ENCODE assay signal across 7 cellular contexts in the genomic region with DNA sequence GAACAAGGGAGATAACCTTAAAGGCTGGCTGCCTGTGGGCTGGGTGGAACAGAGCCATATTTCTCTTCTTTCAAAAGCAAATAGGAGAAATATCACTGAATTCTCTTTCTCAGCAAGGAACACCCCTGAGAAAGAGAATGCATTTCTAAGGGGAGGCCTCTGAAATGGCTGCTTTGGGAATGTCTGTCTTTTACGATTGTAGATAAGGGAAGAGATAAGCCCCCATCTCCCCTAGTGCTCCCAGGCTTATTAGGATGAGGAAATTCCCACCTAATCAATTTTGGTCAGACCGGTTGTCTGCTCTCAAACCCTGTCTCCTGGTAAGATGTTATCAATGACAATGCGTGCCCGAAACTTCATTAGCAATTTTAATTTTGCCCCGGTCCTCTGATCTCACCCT.
A peak's percentile ranks its signal among the peaks of the same experiment; 100 is the strongest.
DNase-seq lines count a peak whose midpoint lies in the region; ATAC-seq and TF ChIP-seq lines count a peak whose summit lies in the region.
"Not testable (repeated sequence)": the region's sequence is repeated elsewhere in the genome, so short reads cannot be mapped to it uniquely, and the experiment has no call there.

No MANE protein-coding gene starts in this region.

- not testable (repeated sequence) for H4K8ac ChIP-seq in H9 (replicated peaks; ENCODE audit: insufficient read length, low read depth, low read length); mesendoderm (ENCODE audit: low read depth, low read length)

- H3F3A ChIP-seq in GM23338 (replicated peaks; ENCODE audit: low read depth), result not testable (repeated sequence)

- not testable (repeated sequence) for H3K18ac ChIP-seq in H9 (ENCODE audit: insufficient read length, low read depth, low read length); mesendoderm (ENCODE audit: low read length)

- peaks cover 19% of the 10 kb centered on the region for H3K79me2 ChIP-seq in GM23338 (replicated peaks; ENCODE audit: insufficient read depth)
- H3K79me2 ChIP-seq in H9 (ENCODE audit: insufficient read depth, low read length); mesendoderm (ENCODE audit: control insufficient read depth, insufficient read depth, low read length): not testable (repeated sequence)

- H3K4me2 ChIP-seq in GM23338; H9 (ENCODE audit: insufficient read depth, insufficient read length, low read length); mesendoderm (ENCODE audit: low read length): not testable (repeated sequence)

- not testable (repeated sequence) for H3K4me1 ChIP-seq in GM23338 (ENCODE audit: insufficient read depth); H9 (ENCODE audit: insufficient read depth, low read length); NT2/D1 (ENCODE audit: insufficient read depth, insufficient read length); mesendoderm (ENCODE audit: control insufficient read depth, low read depth, low read length)
- H3K4me1 ChIP-seq in HUES48 (ENCODE audit: control insufficient read depth, insufficient read depth, low read length), result peaks cover 24% of the 10 kb centered on the region
- H3K4me1 ChIP-seq in HUES64 (ENCODE audit: insufficient read depth, low read length), result peaks cover 15% of the 10 kb centered on the region; the same call in 1 of the 2 replicates

- DNase-seq in GM23338 (ENCODE audit: low spot score) (peak; percentile 29), NT2/D1 (ENCODE audit: low read depth, low spot score) (peak; percentile 15), mesendoderm (peak; percentile 53)
- not testable (repeated sequence) for DNase-seq in H9; WTC11 (ENCODE audit: low spot score)

- POLR2A ChIA-PET in WTC11 (lab: Charles Lee), result not testable (repeated sequence)

- not testable (repeated sequence) for H2BK12ac ChIP-seq in H9 (ENCODE audit: insufficient read length, low read depth, low read length)

- not testable (repeated sequence) for H2AK5ac ChIP-seq in H9 (ENCODE audit: insufficient read length, low read length); mesendoderm (ENCODE audit: low read length)

- H3K23ac ChIP-seq in H9 (ENCODE audit: insufficient read length, low read depth, low read length); mesendoderm (ENCODE audit: low read length): not testable (repeated sequence)

- CTCF ChIA-PET in WTC11 (lab: Charles Lee), result not testable (repeated sequence)

- H3K23me2 ChIP-seq in H9 (ENCODE audit: insufficient read length, low read depth, low read length, poor library complexity, severe bottlenecking), result not testable (repeated sequence)

- H3K27ac ChIP-seq in GM23338 (ENCODE audit: low read depth) (peak overlapping the region; percentile 45; the same call in 1 of the 2 replicates), HUES48 (ENCODE audit: low read depth, low read length) (peak overlapping the region; percentile 81), HUES64 (ENCODE audit: low read depth, low read length) (peak overlapping the region; percentile 63; the same call in 1 of the 2 replicates)
- not testable (repeated sequence) for H3K27ac ChIP-seq in H9 (ENCODE audit: insufficient read length, low read depth, low read length); mesendoderm (ENCODE audit: low read depth, low read length)

- not testable (repeated sequence) for H3K27me3 Mint-ChIP-seq in GM23338 (ENCODE audit: insufficient read depth, low read depth, poor library complexity); H9 (ENCODE audit: low read depth); WTC11 (ENCODE audit: low read depth)

- H3K36me3 ChIP-seq in GM23338 (ENCODE audit: insufficient read depth); HUES48 (ENCODE audit: control insufficient read depth, insufficient read depth, low read length); HUES64 (ENCODE audit: insufficient read depth, low read length); NT2/D1 (ENCODE audit: insufficient read depth, insufficient read length, low read length); mesendoderm (ENCODE audit: control insufficient read depth, insufficient read depth, low read length): not testable (repeated sequence)

- H3K9me3 ChIP-seq in H9 (ENCODE audit: control insufficient read depth, low read depth, low read length); HUES48 (ENCODE audit: control insufficient read depth, insufficient read depth, low read length); HUES64 (ENCODE audit: insufficient read depth, low read depth, low read length); NT2/D1 (ENCODE audit: insufficient read depth, low read length): not testable (repeated sequence)

- not testable (repeated sequence) for H3K56ac ChIP-seq in H9 (ENCODE audit: insufficient read length, low read depth, low read length); mesendoderm (ENCODE audit: low read length)

- not testable (repeated sequence) for H2BK120ac ChIP-seq in H9 (ENCODE audit: low read depth, low read length, poor library complexity, severe bottlenecking); mesendoderm (ENCODE audit: low read depth, low read length)

- H3K4ac ChIP-seq in H9 (ENCODE audit: low read depth, low read length); mesendoderm (ENCODE audit: low read depth, low read length): not testable (repeated sequence)

- H3K4me3 ChIP-seq in GM23338; HUES48 (ENCODE audit: low read depth, low read length); HUES64 (ENCODE audit: low read length); NT2/D1 (ENCODE audit: insufficient read length, low read depth); mesendoderm (ENCODE audit: low read length): not testable (repeated sequence)

- not testable (repeated sequence) for H3K27me3 ChIP-seq in GM23338 (ENCODE audit: insufficient read depth); H9 (ENCODE audit: insufficient read depth, low read length); HUES48 (ENCODE audit: control insufficient read depth, insufficient read depth, low read length); HUES64 (ENCODE audit: insufficient read depth, low read length); NT2/D1 (ENCODE audit: insufficient read depth, insufficient read length); mesendoderm (ENCODE audit: insufficient read depth, low read length, poor library complexity)

- WGBS in H9 (ENCODE audit: extremely low coverage, insufficient read length, low lambda C conversion rate), result no CpG with 5 or more reads among the region's 5 CpGs
- WGBS in HUES64, result 61% methylated on average over 5 of the region's 5 CpGs
- WGBS in mesendoderm (ENCODE audit: extremely low coverage, insufficient coverage, low lambda C conversion rate), result no CpG with 5 or more reads among the region's 5 CpGs

- H2AFZ ChIP-seq in GM23338; H9 (ENCODE audit: low read length): not testable (repeated sequence)

- H3K14ac ChIP-seq in H9 (ENCODE audit: insufficient read depth, low read length), result not testable (repeated sequence)

- H3T11ph ChIP-seq in H9 (ENCODE audit: low read length), result not testable (repeated sequence)

- H3K27ac Mint-ChIP-seq in GM23338 (peak overlapping the region; percentile 95), H9 (peak overlapping the region; percentile 30 to 99 (median 87); a peak in 6 of 7 replicates), WTC11 (peak overlapping the region; percentile 63)

- not testable (repeated sequence) for TF ChIP-seq CTCF in GM23338 (conservative IDR thresholded peaks at IDR 0.05; ENCODE audit: low read depth in 2 of 2); H9 (conservative IDR thresholded peaks at IDR 0.05); WTC11 (IDR thresholded peaks at IDR 0.05)

- H3K79me1 ChIP-seq in H9 (ENCODE audit: insufficient read depth, low read depth, low read length, poor library complexity, severe bottlenecking); mesendoderm (ENCODE audit: low read length): not testable (repeated sequence)

- ATAC-seq in GM23338, result peak; percentile 61
- not testable (repeated sequence) for ATAC-seq in WTC11

- H2BK5ac ChIP-seq in H9 (ENCODE audit: insufficient read length, low read length); mesendoderm (ENCODE audit: low read length): not testable (repeated sequence)

- peaks cover 66% of the 10 kb centered on the region for H3K4me1 Mint-ChIP-seq in GM23338
- peaks cover 35 to 62% of the 10 kb centered on the region in 2 experiments for H3K4me1 Mint-ChIP-seq in H9
- peaks cover 21% of the 10 kb centered on the region for H3K4me1 Mint-ChIP-seq in WTC11

- not testable (repeated sequence) for H4K5ac ChIP-seq in H9 (ENCODE audit: insufficient read length, low read depth, low read length); mesendoderm (ENCODE audit: low read length)

- not testable (repeated sequence) for H4K20me1 ChIP-seq in GM23338 (replicated peaks; ENCODE audit: insufficient read depth); H9 (ENCODE audit: control insufficient read depth, insufficient read depth, insufficient read length)

- not testable (repeated sequence) for H2BK20ac ChIP-seq in H9 (ENCODE audit: low read depth, low read length, poor library complexity, severe bottlenecking)

- peaks cover 26% of the 10 kb centered on the region; the same call in 2 of the 3 replicates for H3K36me3 Mint-ChIP-seq in GM23338 (ENCODE audit: low read depth)
- peaks cover 19 to 24% (median 22%) of the 10 kb centered on the region in 3 experiments for H3K36me3 Mint-ChIP-seq in H9 (ENCODE audit: insufficient read depth in 1 of 3, low read depth in 3 of 3)
- peaks cover 33% of the 10 kb centered on the region for H3K36me3 Mint-ChIP-seq in WTC11

- peaks cover 13% of the 10 kb centered on the region; the same call in 2 of the 3 replicates for H3K9me3 Mint-ChIP-seq in GM23338
- peaks cover 4 to 19% of the 10 kb centered on the region in 2 experiments for H3K9me3 Mint-ChIP-seq in H9
- H3K9me3 Mint-ChIP-seq in WTC11, result peaks cover 33% of the 10 kb centered on the region

- not testable (repeated sequence) for H3K9me2 ChIP-seq in GM23338 (ENCODE audit: insufficient read depth)

- H2BK15ac ChIP-seq in H9 (ENCODE audit: low read depth, low read length); mesendoderm (replicated peaks; ENCODE audit: low read depth): not testable (repeated sequence)

- not testable (repeated sequence) for H3K9ac ChIP-seq in H9 (ENCODE audit: extremely low read depth, insufficient read length, low read length); HUES48 (ENCODE audit: low read depth, low read length); HUES64 (ENCODE audit: low read depth, low read length); NT2/D1 (ENCODE audit: insufficient read length, low read depth); mesendoderm (ENCODE audit: low read length)

- H4K91ac ChIP-seq in H9 (ENCODE audit: insufficient read length, low read depth, low read length), result not testable (repeated sequence)

- H3K4me3 Mint-ChIP-seq in GM23338, result peak overlapping the region; percentile 23; the same call in 2 of the 3 replicates
- H3K4me3 Mint-ChIP-seq in H9, result 0 out of 5 replicates have a peak overlapping the region, but pooled peaks of 1 of the 2 experiments have one; percentile 18
- not testable (repeated sequence) for H3K4me3 Mint-ChIP-seq in WTC11
